ENCODE assay signal across 11 cellular contexts in genomic region chr10:119167041-119167440, GRCh38. TPM values are rescaled to one million over a fixed set of nuclear protein-coding genes. Genes with fewer than 3 reads are reported as not detected.
A peak's percentile ranks its signal among the peaks of the same experiment; 100 is the strongest.
DNase-seq lines count a peak whose midpoint lies in the region; ATAC-seq and TF ChIP-seq lines count a peak whose summit lies in the region.
"Had no signal": no experiment of that assay in that cellular context is flagged by ENCODE, and none has a peak within 500 bp of the region (broad histone marks: within the 10 kb centered on the region; RNA-seq: fewer than 3 reads in every experiment).

No MANE protein-coding gene starts in this region.

- peak overlapping the region; percentile 95 for H3K27ac Mint-ChIP-seq in Caco-2 (ENCODE audit: unreplicated experiment)
- H3K27ac Mint-ChIP-seq in activated naive CD8-positive, alpha-beta T cell treated with anti-CD3 and anti-CD28 coated beads, Interleukin-2, amount 10 ng/mL, durations not matched to agents 7 days and 5 days, result peak overlapping the region; percentile 96
- peak overlapping the region; percentile 80 to 82 for H3K27ac Mint-ChIP-seq in natural killer cell treated with Interleukin-12 subunit alpha and Interleukin-12 subunit beta and Interleukin-15 and Interleukin-18, amount 100 ng/mL, for 72 hours

- peak overlapping the region in 6 of 11 experiments; percentile 90 to 97 (median 94); a peak in 10 of 22 replicates for H3K4me2 ChIP-seq in BLaER1 treated with 17β-estradiol and CSF1 and Interleukin-3, amounts not matched to agents 10 nM and 100 nM

- H3K9me3 ChIP-seq in BLaER1 treated with 17β-estradiol and CSF1 and Interleukin-3, amounts not matched to agents 10 nM and 100 nM (replicated peaks in 1 of 11), result no peaks in the 10 kb centered on the region
- H3K9me3 ChIP-seq in Caco-2 (no peaks in the 10 kb centered on the region), thyroid gland (no peaks in the 10 kb centered on the region), SJCRH30 (replicated peaks) (no peaks in the 10 kb centered on the region)
- H3K9me3 ChIP-seq: mucosa of descending colon, suprapubic skin had no signal

- H3K36me3 ChIP-seq in BLaER1 treated with 17β-estradiol and CSF1 and Interleukin-3, amounts not matched to agents 10 nM and 100 nM, result peaks cover 46 to 70% (median 58%) of the 10 kb centered on the region in 11 experiments
- peaks cover 5% of the 10 kb centered on the region for H3K36me3 ChIP-seq in Caco-2 (ENCODE audit: control insufficient read depth, insufficient read depth, low read length)
- H3K36me3 ChIP-seq in thyroid gland, result peaks cover 31 to 40% of the 10 kb centered on the region in 2 donors
- peaks cover 37% of the 10 kb centered on the region for H3K36me3 ChIP-seq in SJCRH30

- POLR2A ChIA-PET in Caco-2 (lab: Charles Lee), result no interaction called here
- POLR2A ChIA-PET in activated naive CD8-positive, alpha-beta T cell treated with anti-CD3 and anti-CD28 coated beads, Interleukin-2, amount 10 ng/mL, durations not matched to agents 7 days and 5 days (lab: Charles Lee), result interaction anchor here (3.0 kb wide), 1 partner anchor 35 kb away, joined by 11 read pairs; no protein-coding TSS in a partner anchor

- H3K4me3 Mint-ChIP-seq in Caco-2 (ENCODE audit: unreplicated experiment), result peak overlapping the region; percentile 87
- peak overlapping the region; percentile 92 for H3K4me3 Mint-ChIP-seq in activated naive CD8-positive, alpha-beta T cell treated with anti-CD3 and anti-CD28 coated beads, Interleukin-2, amount 10 ng/mL, durations not matched to agents 7 days and 5 days
- H3K4me3 Mint-ChIP-seq in natural killer cell treated with Interleukin-12 subunit alpha and Interleukin-12 subunit beta and Interleukin-15 and Interleukin-18, amount 100 ng/mL, for 72 hours, result peak overlapping the region; percentile 89

- WGBS in thyroid gland, 2 donors, result 82 to 83% methylated on average over 8 of the region's 8 CpGs

- H3K4me3 ChIP-seq in BLaER1 treated with 17β-estradiol and CSF1 and Interleukin-3, amounts not matched to agents 10 nM and 100 nM, result no peak overlapping the region
- no peak overlapping the region for H3K4me3 ChIP-seq in Caco-2 (ENCODE audit: low read depth, low read length)
- no peak overlapping the region for H3K4me3 ChIP-seq in thyroid gland (replicated peaks in 1 of 3)
- no peak overlapping the region for H3K4me3 ChIP-seq in SJCRH30
- H3K4me3 ChIP-seq: mucosa of descending colon had no signal

- no peaks in the 10 kb centered on the region for H3K4me1 Mint-ChIP-seq in Caco-2 (ENCODE audit: low read depth, unreplicated experiment)
- peaks cover 28% of the 10 kb centered on the region for H3K4me1 Mint-ChIP-seq in activated naive CD8-positive, alpha-beta T cell treated with anti-CD3 and anti-CD28 coated beads, Interleukin-2, amount 10 ng/mL, durations not matched to agents 7 days and 5 days
- H3K4me1 Mint-ChIP-seq in natural killer cell treated with Interleukin-12 subunit alpha and Interleukin-12 subunit beta and Interleukin-15 and Interleukin-18, amount 100 ng/mL, for 72 hours (ENCODE audit: low read depth in 2 of 2), result peaks cover 24 to 25% of the 10 kb centered on the region in 2 donors

- CTCF ChIA-PET in Caco-2 (lab: Charles Lee), result no interaction called here

- DNase-seq in Caco-2 (no peak), thyroid gland (no peak), SJCRH30 (no peak)
- DNase-seq in activated naive CD8-positive, alpha-beta T cell treated with anti-CD3 and anti-CD28 coated beads, Interleukin-2, amount 10 ng/mL, durations not matched to agents 7 days and 5 days, result no peak
- no peak for DNase-seq in natural killer cell treated with Interleukin-12 subunit alpha and Interleukin-12 subunit beta and Interleukin-15 and Interleukin-18, amount 100 ng/mL, for 72 hours (ENCODE audit: low spot score)
- DNase-seq in stimulated activated CD8-positive, alpha-beta memory T cell treated with anti-CD3 and anti-CD28 coated beads, Interleukin-4, amount 100 ng/mL, for 48 hours, result no peak
- DNase-seq: mucosa of descending colon, retina had no signal

- BruUV-seq in Caco-2 (replicated peaks; lab: Mats Ljungman, UMichigan), result no TSS peak

- no peak for ATAC-seq in activated naive CD8-positive, alpha-beta T cell treated with anti-CD3 and anti-CD28 coated beads, Interleukin-2, amount 10 ng/mL, durations not matched to agents 7 days and 5 days (ENCODE audit: low read depth)
- ATAC-seq in natural killer cell treated with Interleukin-12 subunit alpha and Interleukin-12 subunit beta and Interleukin-15 and Interleukin-18, amount 100 ng/mL, for 72 hours, result no peak
- ATAC-seq in GM18858 (IDR thresholded peaks at IDR 0.05; ENCODE audit: unreplicated experiment), result no peak
- ATAC-seq: mucosa of descending colon had no signal

- H3K27me3 ChIP-seq in BLaER1 treated with 17β-estradiol and CSF1 and Interleukin-3, amounts not matched to agents 10 nM and 100 nM, result no peaks in the 10 kb centered on the region
- H3K27me3 ChIP-seq in Caco-2 (replicated peaks; ENCODE audit: control insufficient read depth, insufficient read depth, low read length), result no peaks in the 10 kb centered on the region
- H3K27me3 ChIP-seq in thyroid gland, result no peaks in the 10 kb centered on the region
- no peaks in the 10 kb centered on the region for H3K27me3 ChIP-seq in SJCRH30
- H3K27me3 ChIP-seq: suprapubic skin had no signal

- peaks cover 0 to 12% (median 0%) of the 10 kb centered on the region in 11 experiments; a peak in 2 of 22 replicates for H4K20me1 ChIP-seq in BLaER1 treated with 17β-estradiol and CSF1 and Interleukin-3, amounts not matched to agents 10 nM and 100 nM

- H3K9me3 Mint-ChIP-seq in Caco-2 (ENCODE audit: unreplicated experiment), result no peaks in the 10 kb centered on the region
- no peaks in the 10 kb centered on the region for H3K9me3 Mint-ChIP-seq in activated naive CD8-positive, alpha-beta T cell treated with anti-CD3 and anti-CD28 coated beads, Interleukin-2, amount 10 ng/mL, durations not matched to agents 7 days and 5 days
- H3K9me3 Mint-ChIP-seq in natural killer cell treated with Interleukin-12 subunit alpha and Interleukin-12 subunit beta and Interleukin-15 and Interleukin-18, amount 100 ng/mL, for 72 hours, result no peaks in the 10 kb centered on the region

- H3K27me3 Mint-ChIP-seq in Caco-2 (ENCODE audit: insufficient read depth, unreplicated experiment), result no peaks in the 10 kb centered on the region
- H3K27me3 Mint-ChIP-seq in activated naive CD8-positive, alpha-beta T cell treated with anti-CD3 and anti-CD28 coated beads, Interleukin-2, amount 10 ng/mL, durations not matched to agents 7 days and 5 days, result no peaks in the 10 kb centered on the region
- no peaks in the 10 kb centered on the region for H3K27me3 Mint-ChIP-seq in natural killer cell treated with Interleukin-12 subunit alpha and Interleukin-12 subunit beta and Interleukin-15 and Interleukin-18, amount 100 ng/mL, for 72 hours

- peak overlapping the region in 5 of 11 experiments; percentile 92 to 98 (median 95); a peak in 4 of 22 replicates for H3K9ac ChIP-seq in BLaER1 treated with 17β-estradiol and CSF1 and Interleukin-3, amounts not matched to agents 10 nM and 100 nM

- no peak for TF ChIP-seq CTCF in Caco-2 (IDR thresholded peaks at IDR 0.05; ENCODE audit: insufficient read depth in 1 of 2, low read depth in 1 of 2, low read length in 1 of 2, severe bottlenecking in 1 of 2, unreplicated experiment in 1 of 2)
- TF ChIP-seq CTCF in thyroid gland (IDR thresholded peaks at IDR 0.05), result no peak

- H3K36me3 Mint-ChIP-seq in Caco-2 (ENCODE audit: insufficient read depth, unreplicated experiment), result peaks cover 41% of the 10 kb centered on the region
- H3K36me3 Mint-ChIP-seq in activated naive CD8-positive, alpha-beta T cell treated with anti-CD3 and anti-CD28 coated beads, Interleukin-2, amount 10 ng/mL, durations not matched to agents 7 days and 5 days, result peaks cover 23% of the 10 kb centered on the region
- H3K36me3 Mint-ChIP-seq in natural killer cell treated with Interleukin-12 subunit alpha and Interleukin-12 subunit beta and Interleukin-15 and Interleukin-18, amount 100 ng/mL, for 72 hours, result peaks cover 15% of the 10 kb centered on the region

- no peak for TF ChIP-seq POLR2A in thyroid gland (IDR thresholded peaks at IDR 0.05)

- intact Hi-C loops in Caco-2 (cut with micrococcal nuclease; ENCODE audit: unreplicated experiment) (no loop called here), thyroid gland (cut with DNase I) (no loop called here)

- peaks cover 23 to 45% (median 33%) of the 10 kb centered on the region in 10 experiments for H3K4me1 ChIP-seq in BLaER1 treated with 17β-estradiol and CSF1 and Interleukin-3, amounts not matched to agents 10 nM and 100 nM
- H3K4me1 ChIP-seq in Caco-2 (peaks cover 6% of the 10 kb centered on the region; the same call in 1 of the 2 replicates), thyroid gland (peaks cover 11 to 17% of the 10 kb centered on the region in 2 donors), SJCRH30 (no peaks in the 10 kb centered on the region)

- H3K27ac ChIP-seq in BLaER1 treated with 17β-estradiol and CSF1 and Interleukin-3, amounts not matched to agents 10 nM and 100 nM, result peak overlapping the region in 8 of 11 experiments; percentile 81 to 98 (median 94); a peak in 12 of 22 replicates
- no peak overlapping the region for H3K27ac ChIP-seq in thyroid gland
- no peak overlapping the region for H3K27ac ChIP-seq in SJCRH30
- H3K27ac ChIP-seq: suprapubic skin had no signal

RNA-seq across cellular contexts. Expression of gene SFXN4, which starts 1.5 kb away (rescaled TPM):
- 45.3 and 45.9 TPM in 2 replicates for total RNA-seq in Caco-2 (2022)
- total RNA-seq in activated naive CD8-positive, alpha-beta T cell treated with anti-CD3 and anti-CD28 coated beads, Interleukin-2, amount 10 ng/mL, durations not matched to agents 7 days and 5 days, result 10 to 100 TPM; 23.2 to 24.1 TPM
- total RNA-seq in natural killer cell treated with Interleukin-12 subunit alpha and Interleukin-12 subunit beta and Interleukin-15 and Interleukin-18, amount 100 ng/mL, for 72 hours, result 10 to 100 TPM; 22.4 to 48.0 TPM
- 10 to 100 TPM; 17.8 to 88.3 (median 36.3) TPM for total RNA-seq in thyroid gland
- total RNA-seq in SJCRH30 (2014; rRNA removed; shearing (Covaris generic)), result 31.4 and 32.1 TPM in 2 replicates

RNA-seq across cellular contexts. Expression of gene PRDX3, which starts 11.6 kb away (rescaled TPM):
- total RNA-seq in Caco-2 (2022), result 213 and 216 TPM in 2 replicates
- total RNA-seq in activated naive CD8-positive, alpha-beta T cell treated with anti-CD3 and anti-CD28 coated beads, Interleukin-2, amount 10 ng/mL, durations not matched to agents 7 days and 5 days, result 10 to 100 TPM; 93.8 to 99.3 TPM
- 100 to 1,000 TPM; 137 to 144 TPM for total RNA-seq in natural killer cell treated with Interleukin-12 subunit alpha and Interleukin-12 subunit beta and Interleukin-15 and Interleukin-18, amount 100 ng/mL, for 72 hours
- total RNA-seq in thyroid gland, result 100 to 1,000 TPM; 137 to 299 (median 243) TPM
- total RNA-seq in SJCRH30 (2014; rRNA removed; shearing (Covaris generic)), result 235 and 239 TPM in 2 replicates

RNA-seq across cellular contexts. Expression of gene GRK5, which starts 40.3 kb away (rescaled TPM):
- 7.7 and 8.9 TPM in 2 replicates for total RNA-seq in Caco-2 (2022)
- total RNA-seq in activated naive CD8-positive, alpha-beta T cell treated with anti-CD3 and anti-CD28 coated beads, Interleukin-2, amount 10 ng/mL, durations not matched to agents 7 days and 5 days, result 10 to 100 TPM; 19.6 to 21.8 TPM
- total RNA-seq in natural killer cell treated with Interleukin-12 subunit alpha and Interleukin-12 subunit beta and Interleukin-15 and Interleukin-18, amount 100 ng/mL, for 72 hours, result 10 to 100 TPM; 11.1 to 16.2 TPM
- total RNA-seq in thyroid gland, result 10 to 100 TPM in 3 of 4 donors, 1 to 10 TPM in 1; 9.2 to 27.3 (median 15.0) TPM
- 4.4 and 4.7 TPM in 2 replicates for total RNA-seq in SJCRH30 (2014; rRNA removed; shearing (Covaris generic))

Comparison
In these comparisons a context has a peak if more than half of its experiments do, and no peak if none do; other contexts are left out.
1. H3K27ac ChIP-seq: peak in BLaER1 treated with 17β-estradiol and CSF1 and Interleukin-3, amounts not matched to agents 10 nM and 100 nM (8 of 11); none in thyroid gland (0 of 3) and SJCRH30 (single experiment).
2. Peak in every context shown above with its lines, with median percentiles within 50 percentile points of each other: H3K27ac Mint-ChIP-seq and H3K4me3 Mint-ChIP-seq.